1 cellular context compared by ENCODE assay signal in the genomic region with DNA sequence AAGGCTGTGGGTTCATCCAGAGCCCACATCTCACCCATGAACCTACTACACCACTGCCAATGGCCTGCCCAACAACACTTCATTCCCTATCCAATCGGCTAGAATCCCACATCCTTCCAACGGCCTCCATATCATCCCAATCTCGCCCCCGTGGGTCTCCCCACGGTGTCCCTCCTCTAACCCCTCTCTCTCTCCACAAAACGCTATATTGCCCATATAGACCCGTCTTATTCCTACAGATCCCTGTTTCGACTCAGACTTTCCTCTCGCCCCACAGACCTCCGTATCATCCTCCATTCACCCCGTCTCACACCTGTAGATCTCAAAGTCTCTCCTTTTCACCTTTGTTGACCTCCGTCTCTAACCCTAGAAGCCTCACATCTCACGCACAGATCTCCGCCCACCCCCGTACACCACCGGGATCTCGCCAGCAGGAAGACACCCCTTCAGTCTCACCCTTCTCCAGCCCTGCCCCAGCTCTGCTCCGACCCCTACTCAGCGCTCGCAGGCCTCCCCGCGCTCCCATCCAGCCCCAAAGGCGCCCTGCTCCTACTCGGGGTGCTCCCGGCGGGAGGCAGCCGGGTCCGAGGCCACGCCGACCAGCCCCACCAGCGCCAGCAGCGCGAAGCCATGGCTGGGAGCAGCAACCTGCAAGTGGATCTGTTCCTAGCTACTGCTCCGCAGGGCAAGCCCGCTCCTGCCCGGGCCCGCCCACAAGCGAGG.
TF ChIP-seq lines count a peak whose summit lies in the region.

A gene with protein sequence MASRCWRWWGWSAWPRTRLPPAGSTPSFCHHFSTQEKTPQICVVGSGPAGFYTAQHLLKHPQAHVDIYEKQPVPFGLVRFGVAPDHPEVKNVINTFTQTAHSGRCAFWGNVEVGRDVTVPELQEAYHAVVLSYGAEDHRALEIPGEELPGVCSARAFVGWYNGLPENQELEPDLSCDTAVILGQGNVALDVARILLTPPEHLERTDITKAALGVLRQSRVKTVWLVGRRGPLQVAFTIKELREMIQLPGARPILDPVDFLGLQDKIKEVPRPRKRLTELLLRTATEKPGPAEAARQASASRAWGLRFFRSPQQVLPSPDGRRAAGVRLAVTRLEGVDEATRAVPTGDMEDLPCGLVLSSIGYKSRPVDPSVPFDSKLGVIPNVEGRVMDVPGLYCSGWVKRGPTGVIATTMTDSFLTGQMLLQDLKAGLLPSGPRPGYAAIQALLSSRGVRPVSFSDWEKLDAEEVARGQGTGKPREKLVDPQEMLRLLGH (minus strand): TSS at position 682 of the 723 bp plus-strand sequence. CDS start 50 bp downstream, at position 632.

TF ChIP-seq in K562, 482 proteins besides CTCF, POLR2A, EP300 and RAD21 (continued from another document):
- TF ChIP-seq, protein P1, sequence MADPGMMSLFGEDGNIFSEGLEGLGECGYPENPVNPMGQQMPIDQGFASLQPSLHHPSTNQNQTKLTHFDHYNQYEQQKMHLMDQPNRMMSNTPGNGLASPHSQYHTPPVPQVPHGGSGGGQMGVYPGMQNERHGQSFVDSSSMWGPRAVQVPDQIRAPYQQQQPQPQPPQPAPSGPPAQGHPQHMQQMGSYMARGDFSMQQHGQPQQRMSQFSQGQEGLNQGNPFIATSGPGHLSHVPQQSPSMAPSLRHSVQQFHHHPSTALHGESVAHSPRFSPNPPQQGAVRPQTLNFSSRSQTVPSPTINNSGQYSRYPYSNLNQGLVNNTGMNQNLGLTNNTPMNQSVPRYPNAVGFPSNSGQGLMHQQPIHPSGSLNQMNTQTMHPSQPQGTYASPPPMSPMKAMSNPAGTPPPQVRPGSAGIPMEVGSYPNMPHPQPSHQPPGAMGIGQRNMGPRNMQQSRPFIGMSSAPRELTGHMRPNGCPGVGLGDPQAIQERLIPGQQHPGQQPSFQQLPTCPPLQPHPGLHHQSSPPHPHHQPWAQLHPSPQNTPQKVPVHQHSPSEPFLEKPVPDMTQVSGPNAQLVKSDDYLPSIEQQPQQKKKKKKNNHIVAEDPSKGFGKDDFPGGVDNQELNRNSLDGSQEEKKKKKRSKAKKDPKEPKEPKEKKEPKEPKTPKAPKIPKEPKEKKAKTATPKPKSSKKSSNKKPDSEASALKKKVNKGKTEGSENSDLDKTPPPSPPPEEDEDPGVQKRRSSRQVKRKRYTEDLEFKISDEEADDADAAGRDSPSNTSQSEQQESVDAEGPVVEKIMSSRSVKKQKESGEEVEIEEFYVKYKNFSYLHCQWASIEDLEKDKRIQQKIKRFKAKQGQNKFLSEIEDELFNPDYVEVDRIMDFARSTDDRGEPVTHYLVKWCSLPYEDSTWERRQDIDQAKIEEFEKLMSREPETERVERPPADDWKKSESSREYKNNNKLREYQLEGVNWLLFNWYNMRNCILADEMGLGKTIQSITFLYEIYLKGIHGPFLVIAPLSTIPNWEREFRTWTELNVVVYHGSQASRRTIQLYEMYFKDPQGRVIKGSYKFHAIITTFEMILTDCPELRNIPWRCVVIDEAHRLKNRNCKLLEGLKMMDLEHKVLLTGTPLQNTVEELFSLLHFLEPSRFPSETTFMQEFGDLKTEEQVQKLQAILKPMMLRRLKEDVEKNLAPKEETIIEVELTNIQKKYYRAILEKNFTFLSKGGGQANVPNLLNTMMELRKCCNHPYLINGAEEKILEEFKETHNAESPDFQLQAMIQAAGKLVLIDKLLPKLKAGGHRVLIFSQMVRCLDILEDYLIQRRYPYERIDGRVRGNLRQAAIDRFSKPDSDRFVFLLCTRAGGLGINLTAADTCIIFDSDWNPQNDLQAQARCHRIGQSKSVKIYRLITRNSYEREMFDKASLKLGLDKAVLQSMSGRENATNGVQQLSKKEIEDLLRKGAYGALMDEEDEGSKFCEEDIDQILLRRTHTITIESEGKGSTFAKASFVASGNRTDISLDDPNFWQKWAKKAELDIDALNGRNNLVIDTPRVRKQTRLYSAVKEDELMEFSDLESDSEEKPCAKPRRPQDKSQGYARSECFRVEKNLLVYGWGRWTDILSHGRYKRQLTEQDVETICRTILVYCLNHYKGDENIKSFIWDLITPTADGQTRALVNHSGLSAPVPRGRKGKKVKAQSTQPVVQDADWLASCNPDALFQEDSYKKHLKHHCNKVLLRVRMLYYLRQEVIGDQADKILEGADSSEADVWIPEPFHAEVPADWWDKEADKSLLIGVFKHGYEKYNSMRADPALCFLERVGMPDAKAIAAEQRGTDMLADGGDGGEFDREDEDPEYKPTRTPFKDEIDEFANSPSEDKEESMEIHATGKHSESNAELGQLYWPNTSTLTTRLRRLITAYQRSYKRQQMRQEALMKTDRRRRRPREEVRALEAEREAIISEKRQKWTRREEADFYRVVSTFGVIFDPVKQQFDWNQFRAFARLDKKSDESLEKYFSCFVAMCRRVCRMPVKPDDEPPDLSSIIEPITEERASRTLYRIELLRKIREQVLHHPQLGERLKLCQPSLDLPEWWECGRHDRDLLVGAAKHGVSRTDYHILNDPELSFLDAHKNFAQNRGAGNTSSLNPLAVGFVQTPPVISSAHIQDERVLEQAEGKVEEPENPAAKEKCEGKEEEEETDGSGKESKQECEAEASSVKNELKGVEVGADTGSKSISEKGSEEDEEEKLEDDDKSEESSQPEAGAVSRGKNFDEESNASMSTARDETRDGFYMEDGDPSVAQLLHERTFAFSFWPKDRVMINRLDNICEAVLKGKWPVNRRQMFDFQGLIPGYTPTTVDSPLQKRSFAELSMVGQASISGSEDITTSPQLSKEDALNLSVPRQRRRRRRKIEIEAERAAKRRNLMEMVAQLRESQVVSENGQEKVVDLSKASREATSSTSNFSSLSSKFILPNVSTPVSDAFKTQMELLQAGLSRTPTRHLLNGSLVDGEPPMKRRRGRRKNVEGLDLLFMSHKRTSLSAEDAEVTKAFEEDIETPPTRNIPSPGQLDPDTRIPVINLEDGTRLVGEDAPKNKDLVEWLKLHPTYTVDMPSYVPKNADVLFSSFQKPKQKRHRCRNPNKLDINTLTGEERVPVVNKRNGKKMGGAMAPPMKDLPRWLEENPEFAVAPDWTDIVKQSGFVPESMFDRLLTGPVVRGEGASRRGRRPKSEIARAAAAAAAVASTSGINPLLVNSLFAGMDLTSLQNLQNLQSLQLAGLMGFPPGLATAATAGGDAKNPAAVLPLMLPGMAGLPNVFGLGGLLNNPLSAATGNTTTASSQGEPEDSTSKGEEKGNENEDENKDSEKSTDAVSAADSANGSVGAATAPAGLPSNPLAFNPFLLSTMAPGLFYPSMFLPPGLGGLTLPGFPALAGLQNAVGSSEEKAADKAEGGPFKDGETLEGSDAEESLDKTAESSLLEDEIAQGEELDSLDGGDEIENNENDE (IDR thresholded peaks at IDR 0.05; ENCODE audit: low read depth, low read length) = no peak
- no peak for TF ChIP-seq PTBP1 (IDR thresholded peaks at IDR 0.05; ENCODE audit: low read depth, low read length)
- TF ChIP-seq GTF2F1 (IDR thresholded peaks at IDR 0.05; ENCODE audit: low read depth, low read length) = peak; percentile 73; the same call in 1 of the 2 replicates
- TF ChIP-seq ZFX (CRISPR knock-in tag; IDR thresholded peaks at IDR 0.05) = peak; percentile 41; the same call in 1 of the 2 replicates
- no peak for TF ChIP-seq ESRRB (CRISPR knock-in tag; IDR thresholded peaks at IDR 0.05; ENCODE audit: borderline replicate concordance)
- TF ChIP-seq POLR2G (IDR thresholded peaks at IDR 0.05; ENCODE audit: low read depth, low read length) = peak; percentile 94
- no peak for TF ChIP-seq ZKSCAN1 (IDR thresholded peaks at IDR 0.05; ENCODE audit: low read depth, low read length)
- no peak for TF ChIP-seq FOXK2 (conservative IDR thresholded peaks at IDR 0.05 in 1 of 2, IDR thresholded peaks at IDR 0.05 in 1 of 2; ENCODE audit: low read depth in 2 of 2)
- TF ChIP-seq ETS2 (tag; IDR thresholded peaks at IDR 0.05; ENCODE audit: borderline replicate concordance, poor library complexity, severe bottlenecking) = no peak
- TF ChIP-seq SRSF9 (IDR thresholded peaks at IDR 0.05; ENCODE audit: borderline replicate concordance, low read depth, low read length) = no peak
- TF ChIP-seq, protein P2, sequence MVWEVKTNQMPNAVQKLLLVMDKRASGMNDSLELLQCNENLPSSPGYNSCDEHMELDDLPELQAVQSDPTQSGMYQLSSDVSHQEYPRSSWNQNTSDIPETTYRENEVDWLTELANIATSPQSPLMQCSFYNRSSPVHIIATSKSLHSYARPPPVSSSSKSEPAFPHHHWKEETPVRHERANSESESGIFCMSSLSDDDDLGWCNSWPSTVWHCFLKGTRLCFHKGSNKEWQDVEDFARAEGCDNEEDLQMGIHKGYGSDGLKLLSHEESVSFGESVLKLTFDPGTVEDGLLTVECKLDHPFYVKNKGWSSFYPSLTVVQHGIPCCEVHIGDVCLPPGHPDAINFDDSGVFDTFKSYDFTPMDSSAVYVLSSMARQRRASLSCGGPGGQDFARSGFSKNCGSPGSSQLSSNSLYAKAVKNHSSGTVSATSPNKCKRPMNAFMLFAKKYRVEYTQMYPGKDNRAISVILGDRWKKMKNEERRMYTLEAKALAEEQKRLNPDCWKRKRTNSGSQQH (CRISPR knock-in tag; IDR thresholded peaks at IDR 0.05) = 0 out of 2 replicates have a peak, but pooled peaks have one; percentile 7
- TF ChIP-seq SIRT6 (IDR thresholded peaks at IDR 0.05; ENCODE audit: low read depth, low read length) = no peak
- no peak for TF ChIP-seq ZNF146 (CRISPR knock-in tag; IDR thresholded peaks at IDR 0.05; ENCODE audit: unreplicated experiment)
- no peak for TF ChIP-seq SMAD4 (CRISPR knock-in tag; conservative IDR thresholded peaks at IDR 0.05)
- peak; percentile 81 for TF ChIP-seq TAF1 (IDR thresholded peaks at IDR 0.05; ENCODE audit: control insufficient read depth, extremely low read depth, insufficient read depth, low read length, severe bottlenecking)
- no peak for TF ChIP-seq GATA2 (CRISPR knock-in tag; IDR thresholded peaks at IDR 0.05)
- no peak for TF ChIP-seq TBL1XR1 (IDR thresholded peaks at IDR 0.05; ENCODE audit: low read length in 2 of 2)
- peak in 1 of 2 experiments; percentile 55; a peak in 1 of 4 replicates for TF ChIP-seq MAZ (CRISPR knock-in tag; conservative IDR thresholded peaks at IDR 0.05 in 1 of 2, IDR thresholded peaks at IDR 0.05 in 1 of 2)
- TF ChIP-seq, protein P3, sequence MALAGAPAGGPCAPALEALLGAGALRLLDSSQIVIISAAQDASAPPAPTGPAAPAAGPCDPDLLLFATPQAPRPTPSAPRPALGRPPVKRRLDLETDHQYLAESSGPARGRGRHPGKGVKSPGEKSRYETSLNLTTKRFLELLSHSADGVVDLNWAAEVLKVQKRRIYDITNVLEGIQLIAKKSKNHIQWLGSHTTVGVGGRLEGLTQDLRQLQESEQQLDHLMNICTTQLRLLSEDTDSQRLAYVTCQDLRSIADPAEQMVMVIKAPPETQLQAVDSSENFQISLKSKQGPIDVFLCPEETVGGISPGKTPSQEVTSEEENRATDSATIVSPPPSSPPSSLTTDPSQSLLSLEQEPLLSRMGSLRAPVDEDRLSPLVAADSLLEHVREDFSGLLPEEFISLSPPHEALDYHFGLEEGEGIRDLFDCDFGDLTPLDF (CRISPR knock-in tag; IDR thresholded peaks at IDR 0.05) = no peak
- TF ChIP-seq ZFP1 (CRISPR knock-in tag; IDR thresholded peaks at IDR 0.05) = no peak
- no peak; the same call in 1 of the 2 replicates for TF ChIP-seq CAMTA2 (CRISPR knock-in tag; conservative IDR thresholded peaks at IDR 0.05)
- no peak for TF ChIP-seq GABPB2 (CRISPR knock-in tag; conservative IDR thresholded peaks at IDR 0.05)
- TF ChIP-seq NCOA4 (IDR thresholded peaks at IDR 0.05; ENCODE audit: partially characterized antibody) = no peak
- TF ChIP-seq, protein P4, sequence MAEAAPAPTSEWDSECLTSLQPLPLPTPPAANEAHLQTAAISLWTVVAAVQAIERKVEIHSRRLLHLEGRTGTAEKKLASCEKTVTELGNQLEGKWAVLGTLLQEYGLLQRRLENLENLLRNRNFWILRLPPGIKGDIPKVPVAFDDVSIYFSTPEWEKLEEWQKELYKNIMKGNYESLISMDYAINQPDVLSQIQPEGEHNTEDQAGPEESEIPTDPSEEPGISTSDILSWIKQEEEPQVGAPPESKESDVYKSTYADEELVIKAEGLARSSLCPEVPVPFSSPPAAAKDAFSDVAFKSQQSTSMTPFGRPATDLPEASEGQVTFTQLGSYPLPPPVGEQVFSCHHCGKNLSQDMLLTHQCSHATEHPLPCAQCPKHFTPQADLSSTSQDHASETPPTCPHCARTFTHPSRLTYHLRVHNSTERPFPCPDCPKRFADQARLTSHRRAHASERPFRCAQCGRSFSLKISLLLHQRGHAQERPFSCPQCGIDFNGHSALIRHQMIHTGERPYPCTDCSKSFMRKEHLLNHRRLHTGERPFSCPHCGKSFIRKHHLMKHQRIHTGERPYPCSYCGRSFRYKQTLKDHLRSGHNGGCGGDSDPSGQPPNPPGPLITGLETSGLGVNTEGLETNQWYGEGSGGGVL (CRISPR knock-in tag; IDR thresholded peaks at IDR 0.05) = no peak
- TF ChIP-seq ZBED1 (IDR thresholded peaks at IDR 0.05) = no peak
- TF ChIP-seq SRSF3 (IDR thresholded peaks at IDR 0.05; ENCODE audit: insufficient read depth, low read length) = no peak
- TF ChIP-seq NR2C2 (CRISPR knock-in tag; IDR thresholded peaks at IDR 0.05) = no peak
- no peak; the same call in 1 of the 2 replicates for TF ChIP-seq NR2C2 (tag; IDR thresholded peaks at IDR 0.05)
- TF ChIP-seq SNIP1 (IDR thresholded peaks at IDR 0.05; ENCODE audit: low read depth) = no peak
- no peak for TF ChIP-seq ARID2 (IDR thresholded peaks at IDR 0.05)
- TF ChIP-seq ETV5 (CRISPR knock-in tag; IDR thresholded peaks at IDR 0.05; ENCODE audit: low read depth) = peak; percentile 62; the same call in 1 of the 2 replicates
- TF ChIP-seq ADNP (tag; IDR thresholded peaks at IDR 0.05) = no peak
- TF ChIP-seq, protein P5, sequence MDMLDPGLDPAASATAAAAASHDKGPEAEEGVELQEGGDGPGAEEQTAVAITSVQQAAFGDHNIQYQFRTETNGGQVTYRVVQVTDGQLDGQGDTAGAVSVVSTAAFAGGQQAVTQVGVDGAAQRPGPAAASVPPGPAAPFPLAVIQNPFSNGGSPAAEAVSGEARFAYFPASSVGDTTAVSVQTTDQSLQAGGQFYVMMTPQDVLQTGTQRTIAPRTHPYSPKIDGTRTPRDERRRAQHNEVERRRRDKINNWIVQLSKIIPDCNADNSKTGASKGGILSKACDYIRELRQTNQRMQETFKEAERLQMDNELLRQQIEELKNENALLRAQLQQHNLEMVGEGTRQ (CRISPR knock-in tag; IDR thresholded peaks at IDR 0.05) = no peak
- TF ChIP-seq POLR2B (IDR thresholded peaks at IDR 0.05; ENCODE audit: low read depth, partially characterized antibody) = peak; percentile 94
- TF ChIP-seq HDAC8 (tag; IDR thresholded peaks at IDR 0.05) = no peak
- no peak for TF ChIP-seq POLR3A (IDR thresholded peaks at IDR 0.05; ENCODE audit: borderline replicate concordance, extremely low read depth, insufficient read depth, insufficient read length)
